Comparison of ENCODE assay signal across 12 cellular contexts in genomic region chr17:35765086-35765710, GRCh38. TPM values are rescaled to one million over a fixed set of nuclear protein-coding genes. Genes with fewer than 3 reads are reported as not detected.
DNase-seq lines count a peak whose midpoint lies in the region; ATAC-seq and TF ChIP-seq lines count a peak whose summit lies in the region.
"Had no signal": no experiment of that assay in that cellular context is flagged by ENCODE, and none has a peak within 500 bp of the region (broad histone marks: within the 10 kb centered on the region; RNA-seq: fewer than 3 reads in every experiment).

No MANE protein-coding gene starts in this region.

- no peaks in the 10 kb centered on the region for H3K27me3 Mint-ChIP-seq in stimulated activated naive CD8-positive, alpha-beta T cell treated with anti-CD3 and anti-CD28 coated beads, Interleukin-15, Interleukin-2, amounts not matched to agents 100 ng/mL and 50 ng/mL, for 24 hours
- H3K27me3 Mint-ChIP-seq in activated T-helper 1 cell treated with anti-CD3 and anti-CD28 coated beads, Interleukin-12 subunit alpha, Interleukin-12 subunit beta, Interleukin-2, Interleukin-4 antibody, amounts not matched to agents 30 ng/mL and 10 ng/mL and 1 ng/mL, durations not matched to agents 14 hours and 24 hours and 36 hours (ENCODE audit: insufficient read depth): peaks cover 19% of the 10 kb centered on the region
- H3K27me3 Mint-ChIP-seq in type B pancreatic cell: peaks cover 6% of the 10 kb centered on the region

- TF ChIP-seq CTCF in type B pancreatic cell (conservative IDR thresholded peaks at IDR 0.05): no peak

- no peak for DNase-seq in stimulated activated naive CD8-positive, alpha-beta T cell treated with anti-CD3 and anti-CD28 coated beads, Interleukin-15, Interleukin-2, amounts not matched to agents 100 U/mL and 50 U/mL, for 24 hours
- no peak for DNase-seq in activated T-helper 1 cell treated with anti-CD3 and anti-CD28 coated beads, Interleukin-12 subunit alpha, Interleukin-12 subunit beta, Interleukin-2, Interleukin-4 antibody, amounts not matched to agents 30 ng/mL and 10 ng/mL and 1 ng/mL, durations not matched to agents 14 hours and 24 hours and 36 hours (ENCODE audit: low spot score)
- DNase-seq in left kidney (ENCODE audit: low read depth, low spot score) (peak; percentile 36), type B pancreatic cell (ENCODE audit: extremely low spot score, unreplicated experiment) (no peak), amniotic stem cell (lab: John Stamatoyannopoulos, UW) (no peak)
- no peak for DNase-seq in stimulated activated CD4-positive, alpha-beta T cell treated with anti-CD3 and anti-CD28 coated beads, Interleukin-2, amount 100 ng/mL, for 48 hours
- DNase-seq: NCI-H2029 treated with DMSO at 0.1 percent for 48 hours had no signal

- ATAC-seq in stimulated activated naive CD8-positive, alpha-beta T cell treated with anti-CD3 and anti-CD28 coated beads, Interleukin-15, Interleukin-2, amounts not matched to agents 100 U/mL and 50 U/mL, for 24 hours: no peak
- ATAC-seq in HG02938 (IDR thresholded peaks at IDR 0.05; ENCODE audit: unreplicated experiment): no peak

- no peaks in the 10 kb centered on the region for H3K36me3 Mint-ChIP-seq in stimulated activated naive CD8-positive, alpha-beta T cell treated with anti-CD3 and anti-CD28 coated beads, Interleukin-15, Interleukin-2, amounts not matched to agents 100 ng/mL and 50 ng/mL, for 24 hours (ENCODE audit: low read depth)
- no peaks in the 10 kb centered on the region for H3K36me3 Mint-ChIP-seq in activated T-helper 1 cell treated with anti-CD3 and anti-CD28 coated beads, Interleukin-12 subunit alpha, Interleukin-12 subunit beta, Interleukin-2, Interleukin-4 antibody, amounts not matched to agents 30 ng/mL and 10 ng/mL and 1 ng/mL, durations not matched to agents 14 hours and 24 hours and 36 hours (ENCODE audit: low read depth)
- H3K36me3 Mint-ChIP-seq in type B pancreatic cell: no peaks in the 10 kb centered on the region

- no peaks in the 10 kb centered on the region for H3K9me3 Mint-ChIP-seq in stimulated activated naive CD8-positive, alpha-beta T cell treated with anti-CD3 and anti-CD28 coated beads, Interleukin-15, Interleukin-2, amounts not matched to agents 100 ng/mL and 50 ng/mL, for 24 hours
- no peaks in the 10 kb centered on the region for H3K9me3 Mint-ChIP-seq in activated T-helper 1 cell treated with anti-CD3 and anti-CD28 coated beads, Interleukin-12 subunit alpha, Interleukin-12 subunit beta, Interleukin-2, Interleukin-4 antibody, amounts not matched to agents 30 ng/mL and 10 ng/mL and 1 ng/mL, durations not matched to agents 14 hours and 24 hours and 36 hours
- no peaks in the 10 kb centered on the region for H3K9me3 Mint-ChIP-seq in type B pancreatic cell

- intact Hi-C loops in activated T-helper 1 cell treated with anti-CD3 and anti-CD28 coated beads, Interleukin-12 subunit alpha, Interleukin-12 subunit beta, Interleukin-2, Interleukin-4 antibody, amounts not matched to agents 30 ng/mL and 10 ng/mL and 1 ng/mL, durations not matched to agents 14 hours and 24 hours and 36 hours (cut with micrococcal nuclease): no loop called here

- H3K4me3 Mint-ChIP-seq in stimulated activated naive CD8-positive, alpha-beta T cell treated with anti-CD3 and anti-CD28 coated beads, Interleukin-15, Interleukin-2, amounts not matched to agents 100 ng/mL and 50 ng/mL, for 24 hours: peak overlapping the region; percentile 89
- peak overlapping the region; percentile 88 for H3K4me3 Mint-ChIP-seq in activated T-helper 1 cell treated with anti-CD3 and anti-CD28 coated beads, Interleukin-12 subunit alpha, Interleukin-12 subunit beta, Interleukin-2, Interleukin-4 antibody, amounts not matched to agents 30 ng/mL and 10 ng/mL and 1 ng/mL, durations not matched to agents 14 hours and 24 hours and 36 hours
- H3K4me3 Mint-ChIP-seq in type B pancreatic cell: peak overlapping the region; percentile 93

- peaks cover 8% of the 10 kb centered on the region for H3K4me1 Mint-ChIP-seq in stimulated activated naive CD8-positive, alpha-beta T cell treated with anti-CD3 and anti-CD28 coated beads, Interleukin-15, Interleukin-2, amounts not matched to agents 100 ng/mL and 50 ng/mL, for 24 hours (ENCODE audit: low read depth)
- peaks cover 7% of the 10 kb centered on the region for H3K4me1 Mint-ChIP-seq in activated T-helper 1 cell treated with anti-CD3 and anti-CD28 coated beads, Interleukin-12 subunit alpha, Interleukin-12 subunit beta, Interleukin-2, Interleukin-4 antibody, amounts not matched to agents 30 ng/mL and 10 ng/mL and 1 ng/mL, durations not matched to agents 14 hours and 24 hours and 36 hours (ENCODE audit: low read depth)
- H3K4me1 Mint-ChIP-seq in type B pancreatic cell (ENCODE audit: unreplicated experiment): peaks cover 16% of the 10 kb centered on the region

- H3K27ac Mint-ChIP-seq in stimulated activated naive CD8-positive, alpha-beta T cell treated with anti-CD3 and anti-CD28 coated beads, Interleukin-15, Interleukin-2, amounts not matched to agents 100 ng/mL and 50 ng/mL, for 24 hours: no peak overlapping the region
- H3K27ac Mint-ChIP-seq in activated T-helper 1 cell treated with anti-CD3 and anti-CD28 coated beads, Interleukin-12 subunit alpha, Interleukin-12 subunit beta, Interleukin-2, Interleukin-4 antibody, amounts not matched to agents 30 ng/mL and 10 ng/mL and 1 ng/mL, durations not matched to agents 14 hours and 24 hours and 36 hours: no peak overlapping the region
- peak overlapping the region; percentile 58 for H3K27ac Mint-ChIP-seq in type B pancreatic cell

RNA-seq across cellular contexts. Expression of gene C17orf50, which starts 4.5 kb away (rescaled TPM):
- total RNA-seq in activated T-helper 1 cell treated with anti-CD3 and anti-CD28 coated beads, Interleukin-12 subunit alpha, Interleukin-12 subunit beta, Interleukin-2, Interleukin-4 antibody, amounts not matched to agents 30 ng/mL and 10 ng/mL and 1 ng/mL, durations not matched to agents 14 hours and 24 hours and 36 hours: not detected in 2 replicates
- not detected in 2 replicates for total RNA-seq in type B pancreatic cell (ENCODE audit: low replicate concordance)
- total RNA-seq: activated CD8-positive, alpha-beta memory T cell treated with anti-CD3 and anti-CD28 coated beads for 36 hours; colonic mucosa; pulmonary artery endothelial cell had no signal

RNA-seq across cellular contexts. Expression of gene GAS2L2, which starts 12.2 kb away (rescaled TPM):
- 0.08 TPM in 1 of 2 replicates, not detected in the other for total RNA-seq in activated T-helper 1 cell treated with anti-CD3 and anti-CD28 coated beads, Interleukin-12 subunit alpha, Interleukin-12 subunit beta, Interleukin-2, Interleukin-4 antibody, amounts not matched to agents 30 ng/mL and 10 ng/mL and 1 ng/mL, durations not matched to agents 14 hours and 24 hours and 36 hours
- 0.22 TPM in 1 of 2 replicates, not detected in the other for total RNA-seq in type B pancreatic cell (ENCODE audit: low replicate concordance)
- total RNA-seq: pulmonary artery endothelial cell had no signal

RNA-seq across cellular contexts. Expression of gene MMP28, which starts 30.2 kb away (rescaled TPM):
- total RNA-seq in activated T-helper 1 cell treated with anti-CD3 and anti-CD28 coated beads, Interleukin-12 subunit alpha, Interleukin-12 subunit beta, Interleukin-2, Interleukin-4 antibody, amounts not matched to agents 30 ng/mL and 10 ng/mL and 1 ng/mL, durations not matched to agents 14 hours and 24 hours and 36 hours: not detected in 2 replicates
- total RNA-seq in type B pancreatic cell (ENCODE audit: low replicate concordance): 0.97 and 1.8 TPM in 2 replicates
- total RNA-seq: activated CD8-positive, alpha-beta memory T cell treated with anti-CD3 and anti-CD28 coated beads for 36 hours had no signal

RNA-seq across cellular contexts. Expression of gene RASL10B, which starts 33.8 kb away (rescaled TPM):
- 1.0 and 1.3 TPM in 2 replicates for total RNA-seq in activated T-helper 1 cell treated with anti-CD3 and anti-CD28 coated beads, Interleukin-12 subunit alpha, Interleukin-12 subunit beta, Interleukin-2, Interleukin-4 antibody, amounts not matched to agents 30 ng/mL and 10 ng/mL and 1 ng/mL, durations not matched to agents 14 hours and 24 hours and 36 hours
- total RNA-seq in type B pancreatic cell (ENCODE audit: low replicate concordance): 6.4 and 29.4 TPM in 2 replicates

RNA-seq across cellular contexts. Expression of gene TAF15, which starts 44.1 kb away (rescaled TPM):
- 311 and 322 TPM in 2 replicates for total RNA-seq in activated T-helper 1 cell treated with anti-CD3 and anti-CD28 coated beads, Interleukin-12 subunit alpha, Interleukin-12 subunit beta, Interleukin-2, Interleukin-4 antibody, amounts not matched to agents 30 ng/mL and 10 ng/mL and 1 ng/mL, durations not matched to agents 14 hours and 24 hours and 36 hours
- total RNA-seq in type B pancreatic cell (ENCODE audit: low replicate concordance): 173 and 223 TPM in 2 replicates
